In genomic region chr6:70310063-70310694, GRCh38 we compare ENCODE assay signal across 9 cellular contexts.
DNase-seq lines count a peak whose midpoint lies in the region; ATAC-seq and TF ChIP-seq lines count a peak whose summit lies in the region.
"Had no signal": no experiment of that assay in that cellular context is flagged by ENCODE, and none has a peak within 500 bp of the region (broad histone marks: within the 10 kb centered on the region; RNA-seq: fewer than 3 reads in every experiment).

No MANE protein-coding gene starts in this region.

- DNase-seq in AG04449 (ENCODE audit: low read depth, low spot score) (no peak), GM12864 (ENCODE audit: low read depth) (peak; percentile 19), NCI-H226 (peak; percentile 5), cerebellar cortex (ENCODE audit: low spot score) (peak; percentile 62), midbrain (lab: John Stamatoyannopoulos, UW) (peak; percentile 76)
- no peak for DNase-seq in activated CD4-positive, alpha-beta T cell treated with anti-CD3 and anti-CD28 coated beads for 4 hours

- CTCF ChIA-PET in AG04449 (lab: Yijun Ruan, JAX): interaction anchor here (0.9 to 7.9 kb wide), 15 partner anchors 12 to 703 kb away, joined by 3 to 99 read pairs (median 4); no protein-coding TSS in a partner anchor

- TF ChIP-seq CTCF in AG04449 (IDR thresholded peaks at IDR 0.05; ENCODE audit: insufficient read depth, low read length, missing control alignments) (peak; percentile 37), GM12864 (IDR thresholded peaks at IDR 0.05; ENCODE audit: low read depth, low read length, missing control alignments) (peak; percentile 40)

- no peak overlapping the region for H3K4me3 ChIP-seq in AG04449 (ENCODE audit: low read depth, low read length)
- H3K4me3 ChIP-seq in GM12864 (ENCODE audit: low read depth, low read length): no peak overlapping the region
- H3K4me3 ChIP-seq: HAP-1 had no signal

- POLR2A ChIA-PET in AG04449 (lab: Yijun Ruan, JAX): interaction anchor here (0.5 kb wide), 1 partner anchor 224 kb away, joined by 4 read pairs; no protein-coding TSS in a partner anchor

- ATAC-seq in HG03521 (IDR thresholded peaks at IDR 0.05; ENCODE audit: unreplicated experiment): no peak
- ATAC-seq in HG02973 (IDR thresholded peaks at IDR 0.05; ENCODE audit: unreplicated experiment): no peak

Comparison
In these comparisons a context has a peak if more than half of its experiments do, and no peak if none do; other contexts are left out.
1. DNase-seq: peak in GM12864 (single experiment), NCI-H226 (single experiment), cerebellar cortex (single experiment) and midbrain (single experiment); none in AG04449 (single experiment) and activated CD4-positive, alpha-beta T cell treated with anti-CD3 and anti-CD28 coated beads for 4 hours (0 of 2).